11 cellular contexts compared by ENCODE assay signal in genomic region chr6:140537211-140537610, GRCh38.
DNase-seq lines count a peak whose midpoint lies in the region; ATAC-seq and TF ChIP-seq lines count a peak whose summit lies in the region.
"Had no signal": no experiment of that assay in that cellular context is flagged by ENCODE, and none has a peak within 500 bp of the region (broad histone marks: within the 10 kb centered on the region; RNA-seq: fewer than 3 reads in every experiment).

No MANE protein-coding gene starts in this region.

- H3K27me3 ChIP-seq in lower lobe of right lung (ENCODE audit: low read depth), result no peaks in the 10 kb centered on the region
- no peaks in the 10 kb centered on the region for H3K27me3 ChIP-seq in thoracic aorta (replicated peaks; ENCODE audit: insufficient read depth)

- DNase-seq in HEK293T (ENCODE audit: extremely low spot score) (no peak), MCF 10A (ENCODE audit: unreplicated experiment) (no peak), lower lobe of right lung (no peak), thoracic aorta (ENCODE audit: low spot score) (no peak), SIG-M5 treated with dmso at 0.1 percent for 504 hours (lab: John Stamatoyannopoulos, UW; ENCODE audit: unreplicated experiment) (no peak), RPMI8226 (no peak), posterior vena cava (ENCODE audit: low spot score) (no peak)
- DNase-seq: activated CD8-positive, alpha-beta memory T cell treated with anti-CD3 and anti-CD28 coated beads for 24 hours; naive thymus-derived CD8-positive, alpha-beta T cell; NCI-H2029 treated with DMSO at 0.1 percent for 48 hours had no signal

- peak overlapping the region; percentile 40 for H3K27ac ChIP-seq in lower lobe of right lung
- H3K27ac ChIP-seq in thoracic aorta, result peak overlapping the region; percentile 30 to 70

- BruUV-seq in MCF 10A (replicated peaks; lab: Mats Ljungman, UMichigan), result no TSS peak

- H3K4me3 ChIP-seq in lower lobe of right lung, result no peak overlapping the region
- H3K4me3 ChIP-seq in thoracic aorta, result peak overlapping the region; percentile 43

- H3K36me3 ChIP-seq in lower lobe of right lung (no peaks in the 10 kb centered on the region), thoracic aorta (no peaks in the 10 kb centered on the region)

- CTCF ChIA-PET in HEK293T (lab: Yijun Ruan, JAX), result no interaction called here
- CTCF ChIA-PET in MCF 10A (lab: Yijun Ruan, JAX), result no interaction called here

- H3K4me1 ChIP-seq in lower lobe of right lung (no peaks in the 10 kb centered on the region), thoracic aorta (ENCODE audit: control insufficient read depth in 1 of 2, low read depth in 2 of 2) (peaks cover 12 to 23% of the 10 kb centered on the region in 2 donors)

- intact Hi-C loops in MCF 10A (cut with micrococcal nuclease) (no loop called here), lower lobe of right lung (cut with DNase I) (no loop called here), posterior vena cava (cut with DNase I) (no loop called here)

- peak overlapping the region; percentile 85 for H3K27ac Mint-ChIP-seq in MCF 10A (ENCODE audit: low read depth, unreplicated experiment)
- H3K27ac Mint-ChIP-seq: naive thymus-derived CD8-positive, alpha-beta T cell had no signal

- no peak for ATAC-seq in lower lobe of right lung
- no peak for ATAC-seq in thoracic aorta (ENCODE audit: insufficient number of reproducible peaks, low FRiP score, low read depth)
- no peak for ATAC-seq in HG02938 (IDR thresholded peaks at IDR 0.05; ENCODE audit: unreplicated experiment)
- ATAC-seq: naive thymus-derived CD8-positive, alpha-beta T cell had no signal

- H3K4me1 Mint-ChIP-seq in MCF 10A (ENCODE audit: insufficient read depth, unreplicated experiment), result peaks cover 15% of the 10 kb centered on the region
- H3K4me1 Mint-ChIP-seq: naive thymus-derived CD8-positive, alpha-beta T cell had no signal

- H3K27me3 Mint-ChIP-seq in MCF 10A (ENCODE audit: insufficient read depth, unreplicated experiment), result no peaks in the 10 kb centered on the region

- POLR2A ChIA-PET in HEK293T (lab: Yijun Ruan, JAX), result no interaction called here
- POLR2A ChIA-PET in MCF 10A (lab: Yijun Ruan, JAX), result interaction anchor here (1.0 to 1.6 kb wide), 2 partner anchors 8 to 23 kb away, joined by 4 to 5 read pairs; no protein-coding TSS in a partner anchor

- no peak for TF ChIP-seq CTCF in MCF 10A (IDR thresholded peaks at IDR 0.05; ENCODE audit: unreplicated experiment)
- TF ChIP-seq CTCF in lower lobe of right lung (IDR thresholded peaks at IDR 0.05), result no peak
- TF ChIP-seq CTCF in thoracic aorta (IDR thresholded peaks at IDR 0.05), result no peak

- H3K36me3 Mint-ChIP-seq in MCF 10A (ENCODE audit: insufficient read depth, unreplicated experiment), result no peaks in the 10 kb centered on the region
- H3K36me3 Mint-ChIP-seq: naive thymus-derived CD8-positive, alpha-beta T cell had no signal

- H3K9me3 Mint-ChIP-seq in MCF 10A (ENCODE audit: unreplicated experiment), result peaks cover 12% of the 10 kb centered on the region

- no peak overlapping the region for H3K4me3 Mint-ChIP-seq in MCF 10A (ENCODE audit: unreplicated experiment)
- H3K4me3 Mint-ChIP-seq: naive thymus-derived CD8-positive, alpha-beta T cell had no signal

- H3K9me3 ChIP-seq in lower lobe of right lung, result peaks cover 4% of the 10 kb centered on the region
- peaks cover 17% of the 10 kb centered on the region for H3K9me3 ChIP-seq in thoracic aorta

TF ChIP-seq in HEK293T, 16 proteins besides CTCF, POLR2A, EP300 and RAD21:
- TF ChIP-seq FOXM1 (IDR thresholded peaks at IDR 0.05; ENCODE audit: borderline replicate concordance) (no peak), L3MBTL2 (conservative IDR thresholded peaks at IDR 0.05) (peak; percentile 38; the same call in 1 of the 2 replicates)
